ENCODE assay signal across 18 cellular contexts in genomic region chr15:64423970-64424369, GRCh38. TPM values are rescaled to one million over a fixed set of nuclear protein-coding genes. Genes with fewer than 3 reads are reported as not detected.
A peak's percentile ranks its signal among the peaks of the same experiment; 100 is the strongest.
DNase-seq lines count a peak whose midpoint lies in the region; ATAC-seq, FAIRE-seq and TF ChIP-seq lines count a peak whose summit lies in the region.
"Had no signal": no experiment of that assay in that cellular context is flagged by ENCODE, and none has a peak within 500 bp of the region (broad histone marks: within the 10 kb centered on the region; RNA-seq: fewer than 3 reads in every experiment).

No MANE protein-coding gene starts in this region.

- dilution Hi-C loops in endothelial cell of umbilical vein (cut with MboI; ENCODE audit: extremely low pct_ligation_motif_present, low sequenced_read_pairs) = no loop called here

- H3K4me3 Mint-ChIP-seq in stimulated activated naive CD8-positive, alpha-beta T cell treated with anti-CD3 and anti-CD28 coated beads, Interleukin-15, Interleukin-2, amounts not matched to agents 100 ng/mL and 50 ng/mL, for 24 hours = no peak overlapping the region
- no peak overlapping the region for H3K4me3 Mint-ChIP-seq in stimulated activated naive CD8-positive, alpha-beta T cell treated with anti-CD3 and anti-CD28 coated beads, Interleukin-15, amount 100 ng/mL, for 72 hours
- H3K4me3 Mint-ChIP-seq: activated CD4-positive, alpha-beta memory T cell treated with anti-CD3 and anti-CD28 coated beads for 36 hours had no signal

- no peak overlapping the region for H2AFZ ChIP-seq in endothelial cell of umbilical vein (ENCODE audit: low read depth, low read length)

- CTCF ChIA-PET in endothelial cell of umbilical vein (lab: Charles Lee) (no interaction called here), A673 (lab: Charles Lee) (no interaction called here)

- peak overlapping the region; percentile 2 for H3K27ac Mint-ChIP-seq in stimulated activated naive CD8-positive, alpha-beta T cell treated with anti-CD3 and anti-CD28 coated beads, Interleukin-15, Interleukin-2, amounts not matched to agents 100 ng/mL and 50 ng/mL, for 24 hours
- no peak overlapping the region for H3K27ac Mint-ChIP-seq in stimulated activated naive CD8-positive, alpha-beta T cell treated with anti-CD3 and anti-CD28 coated beads, Interleukin-15, amount 100 ng/mL, for 72 hours
- H3K27ac Mint-ChIP-seq: activated CD4-positive, alpha-beta memory T cell treated with anti-CD3 and anti-CD28 coated beads for 36 hours had no signal

- no peaks in the 10 kb centered on the region for H3K27me3 Mint-ChIP-seq in stimulated activated naive CD8-positive, alpha-beta T cell treated with anti-CD3 and anti-CD28 coated beads, Interleukin-15, Interleukin-2, amounts not matched to agents 100 ng/mL and 50 ng/mL, for 24 hours
- no peaks in the 10 kb centered on the region for H3K27me3 Mint-ChIP-seq in stimulated activated naive CD8-positive, alpha-beta T cell treated with anti-CD3 and anti-CD28 coated beads, Interleukin-15, amount 100 ng/mL, for 72 hours
- H3K27me3 Mint-ChIP-seq: activated CD4-positive, alpha-beta memory T cell treated with anti-CD3 and anti-CD28 coated beads for 36 hours had no signal

- no peak overlapping the region for H3K4me3 ChIP-seq in endothelial cell of umbilical vein (replicated peaks in 1 of 3; ENCODE audit: insufficient read depth in 1 of 3, low read depth in 1 of 3, low read length in 3 of 3)
- no peak overlapping the region for H3K4me3 ChIP-seq in A673 (ENCODE audit: low read depth, low read length, poor library complexity, severe bottlenecking)
- H3K4me3 ChIP-seq: SJCRH30 had no signal

- H4K20me1 ChIP-seq in endothelial cell of umbilical vein (replicated peaks; ENCODE audit: control insufficient read depth, extremely low read depth, insufficient read depth, low read length) = no peaks in the 10 kb centered on the region

- H3K36me3 ChIP-seq in endothelial cell of umbilical vein (ENCODE audit: control insufficient read depth in 2 of 2, extremely low read depth in 1 of 2, insufficient read depth in 2 of 2, low read length in 2 of 2) (peaks cover 5 to 12% of the 10 kb centered on the region in 2 experiments), A673 (ENCODE audit: insufficient read depth, low read length, poor library complexity, severe bottlenecking) (peaks cover 20% of the 10 kb centered on the region)

- H3K9me3 ChIP-seq in endothelial cell of umbilical vein (replicated peaks; ENCODE audit: control insufficient read depth, insufficient read depth, low read length) (no peaks in the 10 kb centered on the region), A673 (ENCODE audit: low read depth, low read length, poor library complexity, severe bottlenecking) (no peaks in the 10 kb centered on the region)
- H3K9me3 ChIP-seq: SJCRH30 had no signal

- TF ChIP-seq POLR2A in endothelial cell of umbilical vein (IDR thresholded peaks at IDR 0.05; ENCODE audit: low read depth, low read length) = no peak

- H3K27ac ChIP-seq in endothelial cell of umbilical vein (ENCODE audit: insufficient read depth, low read depth, low read length) (no peak overlapping the region), A673 (ENCODE audit: low read depth, low read length, poor library complexity, severe bottlenecking) (no peak overlapping the region)
- H3K27ac ChIP-seq: C4-2B, foreskin keratinocyte, SJCRH30 had no signal

- no peak overlapping the region for H3K4me2 ChIP-seq in endothelial cell of umbilical vein (ENCODE audit: insufficient read depth, low read length)

- POLR2A ChIA-PET in endothelial cell of umbilical vein (lab: Charles Lee) = no interaction called here
- POLR2A ChIA-PET in A673 (lab: Charles Lee; ENCODE audit: low non-redundant PET) = no interaction called here

- no peak for ATAC-seq in stimulated activated naive CD8-positive, alpha-beta T cell treated with anti-CD3 and anti-CD28 coated beads, Interleukin-15, amount 100 ng/mL, for 72 hours
- ATAC-seq in GM21619 (IDR thresholded peaks at IDR 0.05; ENCODE audit: unreplicated experiment) (peak; percentile 44), HG02840 (IDR thresholded peaks at IDR 0.05; ENCODE audit: low FRiP score, unreplicated experiment) (no peak)
- ATAC-seq: activated CD4-positive, CD25-positive, alpha-beta regulatory T cell treated with anti-CD3 and anti-CD28 coated beads, Interleukin-2, amount 50 U/mL, for 24 hours; foreskin keratinocyte had no signal

- intact Hi-C loops in endothelial cell of umbilical vein (cut with micrococcal nuclease) = no loop called here
- intact Hi-C loops in A673 (cut with micrococcal nuclease; ENCODE audit: unreplicated experiment) = loop anchor here (10.0 kb wide), 1 partner anchor 231 kb away; no protein-coding TSS in a partner anchor

- no TSS peak for BruUV-seq in endothelial cell of umbilical vein (replicated peaks; lab: Mats Ljungman, UMichigan)
- BruUV-seq in A673 (replicated peaks; lab: Mats Ljungman, UMichigan) = no TSS peak

- H3K27me3 ChIP-seq in endothelial cell of umbilical vein (ENCODE audit: control insufficient read depth in 2 of 2, insufficient read depth in 2 of 2, low read length in 2 of 2) (no peaks in the 10 kb centered on the region), A673 (replicated peaks; ENCODE audit: insufficient read depth, low read depth, low read length, poor library complexity) (no peaks in the 10 kb centered on the region)
- H3K27me3 ChIP-seq: foreskin keratinocyte, SJCRH30 had no signal

- H3K79me2 ChIP-seq in endothelial cell of umbilical vein (ENCODE audit: control insufficient read depth, insufficient read depth, low read length) = no peaks in the 10 kb centered on the region

- no peak overlapping the region for H3K9ac ChIP-seq in endothelial cell of umbilical vein (replicated peaks; ENCODE audit: extremely low read depth, insufficient read depth, low read length)

- TF ChIP-seq CTCF in endothelial cell of umbilical vein (IDR thresholded peaks at IDR 0.05; ENCODE audit: extremely low read depth in 1 of 2, insufficient read depth in 1 of 2, low read depth in 1 of 2, low read length in 2 of 2) = no peak
- TF ChIP-seq CTCF in A673 (conservative IDR thresholded peaks at IDR 0.05; ENCODE audit: low read depth, low read length) = no peak

- peaks cover 34% of the 10 kb centered on the region for H3K36me3 Mint-ChIP-seq in stimulated activated naive CD8-positive, alpha-beta T cell treated with anti-CD3 and anti-CD28 coated beads, Interleukin-15, Interleukin-2, amounts not matched to agents 100 ng/mL and 50 ng/mL, for 24 hours (ENCODE audit: low read depth)

- no peaks in the 10 kb centered on the region for H3K4me1 ChIP-seq in endothelial cell of umbilical vein (ENCODE audit: control insufficient read depth, extremely low read depth, insufficient read depth, low read length)
- no peaks in the 10 kb centered on the region for H3K4me1 ChIP-seq in A673 (ENCODE audit: insufficient read depth, low read length, poor library complexity, severe bottlenecking)
- H3K4me1 ChIP-seq: foreskin keratinocyte, SJCRH30 had no signal

- H3K4me1 Mint-ChIP-seq in stimulated activated naive CD8-positive, alpha-beta T cell treated with anti-CD3 and anti-CD28 coated beads, Interleukin-15, Interleukin-2, amounts not matched to agents 100 ng/mL and 50 ng/mL, for 24 hours (ENCODE audit: low read depth) = peaks cover 27% of the 10 kb centered on the region
- peaks cover 32% of the 10 kb centered on the region for H3K4me1 Mint-ChIP-seq in stimulated activated naive CD8-positive, alpha-beta T cell treated with anti-CD3 and anti-CD28 coated beads, Interleukin-15, amount 100 ng/mL, for 72 hours

- no peaks in the 10 kb centered on the region for H3K9me1 ChIP-seq in endothelial cell of umbilical vein (replicated peaks; ENCODE audit: control insufficient read depth, extremely low read depth, insufficient read depth, low read length)

- peak; percentile 21 for FAIRE-seq in endothelial cell of umbilical vein (lab: Jason Lieb, UNC)
- FAIRE-seq: colon had no signal

- no peaks in the 10 kb centered on the region for H3K9me3 Mint-ChIP-seq in stimulated activated naive CD8-positive, alpha-beta T cell treated with anti-CD3 and anti-CD28 coated beads, Interleukin-15, Interleukin-2, amounts not matched to agents 100 ng/mL and 50 ng/mL, for 24 hours
- H3K9me3 Mint-ChIP-seq in stimulated activated naive CD8-positive, alpha-beta T cell treated with anti-CD3 and anti-CD28 coated beads, Interleukin-15, amount 100 ng/mL, for 72 hours = no peaks in the 10 kb centered on the region
- H3K9me3 Mint-ChIP-seq: activated CD4-positive, alpha-beta memory T cell treated with anti-CD3 and anti-CD28 coated beads for 36 hours had no signal

- DNase-seq in stimulated activated naive CD8-positive, alpha-beta T cell treated with anti-CD3 and anti-CD28 coated beads, Interleukin-15, amount 100 ng/mL, for 72 hours = no peak
- DNase-seq in endothelial cell of umbilical vein (ENCODE audit: low read depth, low spot score) = no peak
- DNase-seq in NCI-H1417 treated with DMSO at 0.1 percent for 48 hours (lab: John Stamatoyannopoulos, UW) = no peak
- no peak for DNase-seq in A673 (ENCODE audit: low spot score)
- no peak for DNase-seq in activated T-cell treated with anti-CD3 and anti-CD28 coated beads, Interleukin-2, amount 50 U/mL, for 48 hours
- DNase-seq: activated CD4-positive, alpha-beta memory T cell treated with anti-CD3 and anti-CD28 coated beads for 36 hours; effector memory CD4-positive, alpha-beta T cell; foreskin keratinocyte; HCEC 1CT; NCI-H146; NCI-H510A; SJCRH30 had no signal

RNA-seq across cellular contexts. Expression of gene TRIP4, which starts 36.3 kb away (rescaled TPM):
- total RNA-seq in endothelial cell of umbilical vein (29.8 and 31.1 TPM in 2 replicates), A673 (2021) (24.9 and 30.9 TPM in 2 replicates)
- 9.4 and 10.9 TPM in 2 replicates for polyA plus RNA-seq in endothelial cell of umbilical vein
- 19.5 and 20.1 TPM in 2 replicates for polyA plus RNA-seq in endothelial cell of umbilical vein (2011; cell fraction: cytosol; rRNA removed)
- polyA plus RNA-seq in endothelial cell of umbilical vein (2011; cell fraction: nucleus; rRNA removed) = 20.3 and 27.1 TPM in 2 replicates
- polyA plus RNA-seq in endothelial cell of umbilical vein (2012) = 28.2 and 35.6 TPM in 2 replicates
- polyA minus RNA-seq in endothelial cell of umbilical vein = 20.1 and 30.1 TPM in 2 replicates
- 6.2 TPM for polyA minus RNA-seq in endothelial cell of umbilical vein (2011; cell fraction: cytosol; rRNA and poly(A)+ RNA removed)
- polyA minus RNA-seq in endothelial cell of umbilical vein (2011; cell fraction: nucleus; rRNA and poly(A)+ RNA removed) = 21.2 and 22.6 TPM in 2 replicates

RNA-seq across cellular contexts. Expression of gene ZNF609, which starts 36.4 kb away (rescaled TPM):
- 49.6 and 52.8 TPM in 2 replicates for total RNA-seq in endothelial cell of umbilical vein
- polyA plus RNA-seq in endothelial cell of umbilical vein = 15.9 and 18.2 TPM in 2 replicates
- polyA plus RNA-seq in endothelial cell of umbilical vein (2011; cell fraction: cytosol; rRNA removed) = 21.3 and 23.1 TPM in 2 replicates
- polyA plus RNA-seq in endothelial cell of umbilical vein (2011; cell fraction: nucleus; rRNA removed) = 34.8 and 35.1 TPM in 2 replicates
- 23.2 and 26.3 TPM in 2 replicates for polyA plus RNA-seq in endothelial cell of umbilical vein (2012)
- 134 and 139 TPM in 2 replicates for polyA minus RNA-seq in endothelial cell of umbilical vein
- 12.7 TPM for polyA minus RNA-seq in endothelial cell of umbilical vein (2011; cell fraction: cytosol; rRNA and poly(A)+ RNA removed)
- 38.6 and 49.6 TPM in 2 replicates for polyA minus RNA-seq in endothelial cell of umbilical vein (2011; cell fraction: nucleus; rRNA and poly(A)+ RNA removed)
- total RNA-seq in A673 (2021) = 35.0 and 47.4 TPM in 2 replicates

RNA-seq across cellular contexts. Expression of gene PCLAF, which starts 42.7 kb away (rescaled TPM):
- total RNA-seq in endothelial cell of umbilical vein (54.7 and 65.7 TPM in 2 replicates), A673 (2021) (138 TPM in 2 replicates)
- 36.1 and 55.2 TPM in 2 replicates for polyA plus RNA-seq in endothelial cell of umbilical vein
- 115 and 116 TPM in 2 replicates for polyA plus RNA-seq in endothelial cell of umbilical vein (2011; cell fraction: cytosol; rRNA removed)
- 43.1 and 57.6 TPM in 2 replicates for polyA plus RNA-seq in endothelial cell of umbilical vein (2011; cell fraction: nucleus; rRNA removed)
- polyA plus RNA-seq in endothelial cell of umbilical vein (2012) = 32.3 and 105 TPM in 2 replicates
- 76.3 and 97.7 TPM in 2 replicates for polyA minus RNA-seq in endothelial cell of umbilical vein
- polyA minus RNA-seq in endothelial cell of umbilical vein (2011; cell fraction: cytosol; rRNA and poly(A)+ RNA removed) = 56.5 TPM
- polyA minus RNA-seq in endothelial cell of umbilical vein (2011; cell fraction: nucleus; rRNA and poly(A)+ RNA removed) = 12.3 and 31.4 TPM in 2 replicates
